1 cellular context compared by ENCODE assay signal in genomic region chr6:56999748-57000147, GRCh38. TPM values are rescaled to one million over a fixed set of nuclear protein-coding genes. Genes with fewer than 3 reads are reported as not detected.
"Had no signal": no experiment of that assay in that cellular context is flagged by ENCODE, and none has a peak within 500 bp of the region (broad histone marks: within the 10 kb centered on the region; RNA-seq: fewer than 3 reads in every experiment).

No MANE protein-coding gene starts in this region.

RNA-seq across cellular contexts. Expression of gene BEND6, which starts 44.8 kb away (rescaled TPM):
- total RNA-seq: suprapubic skin had no signal
